ENCODE assay signal across 9 cellular contexts in genomic region chrX:12890467-12890866, GRCh38. TPM values are rescaled to one million over a fixed set of nuclear protein-coding genes. Genes with fewer than 3 reads are reported as not detected.
DNase-seq lines count a peak whose midpoint lies in the region; ATAC-seq lines count a peak whose summit lies in the region.
"Had no signal": no experiment of that assay in that cellular context is flagged by ENCODE, and none has a peak within 500 bp of the region (broad histone marks: within the 10 kb centered on the region; RNA-seq: fewer than 3 reads in every experiment).

No MANE protein-coding gene starts in this region.

- H3K4me1 Mint-ChIP-seq in naive B cell: peaks cover 32 to 60% (median 39%) of the 10 kb centered on the region in 3 donors

- H3K4me3 Mint-ChIP-seq in naive B cell: peak overlapping the region; percentile 42 to 89 (median 80)

- H3K9me3 Mint-ChIP-seq in naive B cell: peaks cover 0 to 16% (median 3%) of the 10 kb centered on the region in 7 donors

- peak; percentile 67 for ATAC-seq in GM18909 (IDR thresholded peaks at IDR 0.05; ENCODE audit: poor library complexity, unreplicated experiment)
- peak; percentile 60 for ATAC-seq in HG02642 (IDR thresholded peaks at IDR 0.05; ENCODE audit: poor library complexity, unreplicated experiment)
- peak; percentile 77 to 84 for ATAC-seq in naive B cell (ENCODE audit: low read depth in 2 of 2)
- ATAC-seq in Right ventricle myocardium superior (ENCODE audit: poor library complexity): no peak

- H3K27me3 Mint-ChIP-seq in naive B cell: no peaks in the 10 kb centered on the region

- intact Hi-C loops in Right ventricle myocardium superior (cut with DNase I): no loop called here

- DNase-seq in NAMALWA (ENCODE audit: low spot score): peak; percentile 63
- peak; percentile 52 for DNase-seq in naive B cell
- no peak for DNase-seq in GM19240 (ENCODE audit: insufficient read length, low spot score)
- DNase-seq in LoVo (ENCODE audit: low spot score): no peak
- no peak for DNase-seq in Right ventricle myocardium superior
- DNase-seq in putamen (ENCODE audit: low spot score): no peak
- DNase-seq: SJCRH30 had no signal

- peaks cover 12 to 13% of the 10 kb centered on the region in 2 donors for H3K36me3 Mint-ChIP-seq in naive B cell

- peak overlapping the region; percentile 53 to 95 (median 84) for H3K27ac Mint-ChIP-seq in naive B cell

RNA-seq across cellular contexts. Expression of gene TLR8, which starts 16.0 kb away (rescaled TPM):
- under 1 TPM in 5 of 6 donors, not detected in 1; 0.07 to 0.13 (median 0.12) TPM for polyA plus RNA-seq in naive B cell (ENCODE audit: low read depth in 6 of 6)
- 1.1 TPM for total RNA-seq in Right ventricle myocardium superior
- total RNA-seq: SJCRH30 had no signal

RNA-seq across cellular contexts. Expression of gene TLR7, which starts 23.6 kb away (rescaled TPM):
- polyA plus RNA-seq in naive B cell (ENCODE audit: low read depth in 6 of 6): 10 to 100 TPM in 5 of 6 donors, 1 to 10 TPM in 1; 7.4 to 50.2 (median 30.3) TPM
- total RNA-seq in Right ventricle myocardium superior: 0.62 TPM
- total RNA-seq: SJCRH30 had no signal

Comparison
In these comparisons a context has a peak if more than half of its experiments do, and no peak if none do; other contexts are left out.
1. DNase-seq: peak in NAMALWA (single experiment) and naive B cell (single experiment); none in GM19240 (single experiment), LoVo (single experiment), Right ventricle myocardium superior (single experiment) and putamen (single experiment).